Comparison of ENCODE assay signal across 18 cellular contexts in the genomic region with DNA sequence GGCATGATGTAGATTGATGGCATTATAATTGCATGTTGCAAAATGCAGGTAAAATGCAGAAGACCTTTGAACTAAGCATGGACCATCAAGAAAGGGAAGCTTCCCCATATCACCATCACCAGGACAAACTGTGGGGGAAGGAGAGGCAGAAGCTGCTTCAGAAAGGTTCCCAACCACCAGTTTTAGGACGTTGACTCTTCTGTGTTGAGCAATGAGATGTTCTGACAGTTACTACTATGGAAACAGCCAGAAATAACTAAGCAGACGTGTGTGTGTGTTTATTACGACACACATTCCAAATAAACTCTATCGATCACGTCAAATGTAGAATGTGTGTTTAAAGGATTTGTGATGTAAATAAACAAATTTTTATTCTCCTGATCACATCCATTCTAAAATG.
"Had no signal": no experiment of that assay in that cellular context is flagged by ENCODE, and none has a peak within 500 bp of the region (broad histone marks: within the 10 kb centered on the region; RNA-seq: fewer than 3 reads in every experiment).

No MANE protein-coding gene starts in this region.

- H3K27ac ChIP-seq: esophagus squamous epithelium, gastroesophageal sphincter, neural progenitor cell, ovary, right atrium auricular region had no signal

- H3K4me3 ChIP-seq: esophagus squamous epithelium, gastroesophageal sphincter, lung, neural progenitor cell, ovary, right atrium auricular region had no signal

- H3K9me3 ChIP-seq: esophagus squamous epithelium, ovary, right atrium auricular region had no signal

- ATAC-seq: gastroesophageal sphincter; left cardiac atrium; left ventricle myocardium superior; natural killer cell treated with Interleukin-12 subunit alpha and Interleukin-12 subunit beta and Interleukin-15 and Interleukin-18, amount 100 ng/mL, for 72 hours had no signal

- H3K27me3 ChIP-seq: esophagus squamous epithelium, gastroesophageal sphincter, neural progenitor cell, ovary, right atrium auricular region had no signal

- H3K36me3 ChIP-seq: esophagus squamous epithelium, gastroesophageal sphincter, neural progenitor cell, ovary, right atrium auricular region had no signal

- DNase-seq: esophagus squamous epithelium; foreskin fibroblast; glutamatergic neuron; kidney; left cardiac atrium; left ventricle myocardium superior; mesenchymal stem cell; midbrain; nucleus accumbens; ovary; small intestine; stimulated activated CD4-positive, alpha-beta T cell treated with anti-CD3 and anti-CD28 coated beads, Interleukin-12 subunit alpha, Interleukin-12 subunit beta, amount 100 ng/mL, for 4 hours; stimulated activated naive CD4-positive, alpha-beta T cell treated with Interleukin-2 at 50 U/mL for 16 hours had no signal

- H3K4me1 ChIP-seq: esophagus squamous epithelium, gastroesophageal sphincter, neural progenitor cell, right atrium auricular region had no signal
